10 cellular contexts compared by ENCODE assay signal in the genomic region with DNA sequence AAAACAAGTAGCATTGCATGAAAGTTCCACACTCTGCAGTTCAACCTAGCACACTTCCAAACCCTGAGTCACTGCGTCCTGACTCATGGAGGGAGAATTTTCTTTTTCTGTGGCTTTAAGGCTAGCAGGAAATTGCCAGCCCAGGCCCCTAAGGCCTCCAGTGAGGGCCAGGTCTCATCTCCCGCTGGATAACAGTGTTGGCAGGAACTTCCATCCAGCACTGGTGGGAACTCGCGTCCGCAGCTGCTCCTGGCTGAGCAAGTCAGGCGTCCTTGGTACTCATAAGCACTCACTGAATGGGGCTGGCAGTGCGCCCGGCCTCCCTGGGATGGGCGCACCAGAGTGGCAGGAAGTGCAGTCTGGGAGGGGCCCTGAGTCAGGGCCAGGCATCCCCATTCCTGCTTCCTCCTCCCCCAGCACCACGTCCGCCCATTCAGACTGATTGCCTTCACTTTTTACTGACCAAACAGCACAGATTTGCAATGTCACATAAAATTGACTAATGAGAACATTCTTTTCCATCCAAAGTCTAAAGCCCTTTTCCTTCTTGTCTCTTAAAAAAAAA. TPM values are rescaled to one million over a fixed set of nuclear protein-coding genes. Genes with fewer than 3 reads are reported as not detected.
A peak's percentile ranks its signal among the peaks of the same experiment; 100 is the strongest.
DNase-seq lines count a peak whose midpoint lies in the region; ATAC-seq, FAIRE-seq and TF ChIP-seq lines count a peak whose summit lies in the region.
"Had no signal": no experiment of that assay in that cellular context is flagged by ENCODE, and none has a peak within 500 bp of the region (broad histone marks: within the 10 kb centered on the region; RNA-seq: fewer than 3 reads in every experiment).

No MANE protein-coding gene starts in this region.

- peak overlapping the region; percentile 88 for H3K4me2 ChIP-seq in A549

- peaks cover 0 to 6% (median 0%) of the 10 kb centered on the region in 5 donors for H3K27me3 ChIP-seq in subcutaneous abdominal adipose tissue (ENCODE audit: control insufficient read depth in 5 of 5, insufficient read depth in 4 of 5, low read length in 5 of 5)

- H3K9me3 ChIP-seq in A549 (no peaks in the 10 kb centered on the region), subcutaneous abdominal adipose tissue (ENCODE audit: control insufficient read depth in 5 of 5, low read length in 5 of 5) (no peaks in the 10 kb centered on the region)

- peak; percentile 28; the same call in 1 of the 2 replicates for TF ChIP-seq POLR2A in A549 (IDR thresholded peaks at IDR 0.05; ENCODE audit: low read length)

- no peaks in the 10 kb centered on the region for H3K36me3 Mint-ChIP-seq in immature natural killer cell

- FAIRE-seq in A549 (lab: Jason Lieb, UNC): peak; percentile 18
- FAIRE-seq: GM18507 had no signal

- H3K27me3 Mint-ChIP-seq in immature natural killer cell (ENCODE audit: low read depth in 3 of 3): peaks cover 0 to 4% (median 2%) of the 10 kb centered on the region in 3 donors

- H3K4me1 ChIP-seq in A549 (peaks cover 82% of the 10 kb centered on the region), subcutaneous abdominal adipose tissue (ENCODE audit: control insufficient read depth in 5 of 5, insufficient read depth in 5 of 5, low read length in 5 of 5) (peaks cover 8 to 52% (median 15%) of the 10 kb centered on the region in 5 donors)

- WGBS in A549 (ENCODE audit: missing lambda C conversion rate): 2% methylated on average over 11 of the region's 11 CpGs

- H3K4me3 ChIP-seq in A549 (no peak overlapping the region), subcutaneous abdominal adipose tissue (ENCODE audit: low read depth in 1 of 5, low read length in 5 of 5) (peak overlapping the region in 3 of 5 donors; percentile 1 to 42 (median 32))

- TF ChIP-seq RAD21 in A549 (conservative IDR thresholded peaks at IDR 0.05 in 1 of 2, IDR thresholded peaks at IDR 0.05 in 1 of 2): peak; percentile 3 to 44; a peak in 3 of 5 replicates

- H3K27ac ChIP-seq in A549 (peak overlapping the region; percentile 98 to 100), caudate nucleus (ENCODE audit: low read depth, low read length) (peak overlapping the region; percentile 54), subcutaneous abdominal adipose tissue (ENCODE audit: low read depth, low read length) (peak overlapping the region; percentile 94)

- H3K9ac ChIP-seq in subcutaneous abdominal adipose tissue (ENCODE audit: low read length in 5 of 5): peak overlapping the region in 2 of 5 donors; percentile 33 to 49

- peaks cover 0 to 2% of the 10 kb centered on the region in 2 donors for H3K4me1 Mint-ChIP-seq in immature natural killer cell
- H3K4me1 Mint-ChIP-seq: central memory CD8-positive, alpha-beta T cell had no signal

- no peak overlapping the region for H3K27ac Mint-ChIP-seq in immature natural killer cell

- no peak for TF ChIP-seq CTCF in A549 (IDR thresholded peaks at IDR 0.05)

- H3K4me3 Mint-ChIP-seq in immature natural killer cell: no peak overlapping the region
- H3K4me3 Mint-ChIP-seq: central memory CD8-positive, alpha-beta T cell had no signal

- POLR2A ChIA-PET in A549 (lab: Yijun Ruan, JAX): no interaction called here

- H3K36me3 ChIP-seq in subcutaneous abdominal adipose tissue (ENCODE audit: control insufficient read depth in 5 of 5, insufficient read depth in 5 of 5, low read length in 5 of 5): no peaks in the 10 kb centered on the region

- ATAC-seq in A549: peak; percentile 79 to 82
- ATAC-seq in GM21447 (IDR thresholded peaks at IDR 0.05; ENCODE audit: unreplicated experiment): peak; percentile 67
- ATAC-seq in HG02759 (IDR thresholded peaks at IDR 0.05; ENCODE audit: unreplicated experiment): no peak

- CTCF ChIA-PET in A549 (lab: Yijun Ruan, JAX): interaction anchor here (1.9 to 2.2 kb wide), 2 partner anchors 14 to 15 kb away, joined by 7 to 14 read pairs; a partner anchor contains a TSS

- no peaks in the 10 kb centered on the region for H3K9me3 Mint-ChIP-seq in immature natural killer cell
- H3K9me3 Mint-ChIP-seq: central memory CD8-positive, alpha-beta T cell had no signal

- TF ChIP-seq EP300 in A549 (IDR thresholded peaks at IDR 0.05): peak; percentile 84 to 94; a peak in 4 of 5 replicates

- peak; percentile 68 to 99 for DNase-seq in A549 (ENCODE audit: low read depth in 1 of 2, low spot score in 1 of 2)
- DNase-seq in NCI-H774 (lab: John Stamatoyannopoulos, UW): peak; percentile 86
- DNase-seq in caudate nucleus (lab: John Stamatoyannopoulos, UW): peak in 32 of 61 donors; percentile 5 to 57 (median 29)
- peak; percentile 100 for DNase-seq in kidney tubule cell (ENCODE audit: low spot score)
- DNase-seq in immature natural killer cell: no peak

TF ChIP-seq in A549, 52 proteins besides CTCF, POLR2A, EP300 and RAD21 (continues in another document):
- TF ChIP-seq HOXB5 (CRISPR knock-in tag; IDR thresholded peaks at IDR 0.05) (peak; percentile 74), JUNB (IDR thresholded peaks at IDR 0.05) (peak; percentile 92), EHF (CRISPR knock-in tag; IDR thresholded peaks at IDR 0.05) (no peak), CHD2 (IDR thresholded peaks at IDR 0.05; ENCODE audit: low read length, partially characterized antibody) (no peak), CBX2 (IDR thresholded peaks at IDR 0.05; ENCODE audit: borderline replicate concordance, low read depth) (no peak), MAZ (IDR thresholded peaks at IDR 0.05; ENCODE audit: borderline replicate concordance, low read depth, low read length) (0 out of 2 replicates have a peak, but pooled peaks have one; percentile 24), POLR2AphosphoS2 (conservative IDR thresholded peaks at IDR 0.05; ENCODE audit: low read length) (no peak), ZSCAN20 (CRISPR knock-in tag; IDR thresholded peaks at IDR 0.05) (peak; percentile 28; the same call in 1 of the 2 replicates), ZFP36 (IDR thresholded peaks at IDR 0.05; ENCODE audit: borderline replicate concordance, partially characterized antibody) (no peak), JUN (IDR thresholded peaks at IDR 0.05) (peak; percentile 93 to 94), FOXS1 (CRISPR knock-in tag; IDR thresholded peaks at IDR 0.05) (no peak), RFX5 (IDR thresholded peaks at IDR 0.05) (no peak), ESRRA (IDR thresholded peaks at IDR 0.05; ENCODE audit: borderline replicate concordance, low read length) (no peak), KDM5A (IDR thresholded peaks at IDR 0.05) (no peak), RCOR1 (IDR thresholded peaks at IDR 0.05; ENCODE audit: low read depth, low read length) (no peak), EHMT2 (IDR thresholded peaks at IDR 0.05; ENCODE audit: low read depth) (no peak), ZNF302 (CRISPR knock-in tag; IDR thresholded peaks at IDR 0.05) (no peak), HOXA7 (CRISPR knock-in tag; IDR thresholded peaks at IDR 0.05) (no peak), TP53 (CRISPR knock-in tag; IDR thresholded peaks at IDR 0.05) (no peak)
- TF ChIP-seq, protein P1, sequence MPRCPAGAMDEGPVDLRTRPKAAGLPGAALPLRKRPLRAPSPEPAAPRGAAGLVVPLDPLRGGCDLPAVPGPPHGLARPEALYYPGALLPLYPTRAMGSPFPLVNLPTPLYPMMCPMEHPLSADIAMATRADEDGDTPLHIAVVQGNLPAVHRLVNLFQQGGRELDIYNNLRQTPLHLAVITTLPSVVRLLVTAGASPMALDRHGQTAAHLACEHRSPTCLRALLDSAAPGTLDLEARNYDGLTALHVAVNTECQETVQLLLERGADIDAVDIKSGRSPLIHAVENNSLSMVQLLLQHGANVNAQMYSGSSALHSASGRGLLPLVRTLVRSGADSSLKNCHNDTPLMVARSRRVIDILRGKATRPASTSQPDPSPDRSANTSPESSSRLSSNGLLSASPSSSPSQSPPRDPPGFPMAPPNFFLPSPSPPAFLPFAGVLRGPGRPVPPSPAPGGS (IDR thresholded peaks at IDR 0.05): peak; percentile 54; the same call in 1 of the 3 replicates
- TF ChIP-seq, protein P2, sequence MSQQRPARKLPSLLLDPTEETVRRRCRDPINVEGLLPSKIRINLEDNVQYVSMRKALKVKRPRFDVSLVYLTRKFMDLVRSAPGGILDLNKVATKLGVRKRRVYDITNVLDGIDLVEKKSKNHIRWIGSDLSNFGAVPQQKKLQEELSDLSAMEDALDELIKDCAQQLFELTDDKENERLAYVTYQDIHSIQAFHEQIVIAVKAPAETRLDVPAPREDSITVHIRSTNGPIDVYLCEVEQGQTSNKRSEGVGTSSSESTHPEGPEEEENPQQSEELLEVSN (IDR thresholded peaks at IDR 0.05; ENCODE audit: borderline replicate concordance, low read depth): peak; percentile 58; the same call in 1 of the 2 replicates
- TF ChIP-seq, protein P3, sequence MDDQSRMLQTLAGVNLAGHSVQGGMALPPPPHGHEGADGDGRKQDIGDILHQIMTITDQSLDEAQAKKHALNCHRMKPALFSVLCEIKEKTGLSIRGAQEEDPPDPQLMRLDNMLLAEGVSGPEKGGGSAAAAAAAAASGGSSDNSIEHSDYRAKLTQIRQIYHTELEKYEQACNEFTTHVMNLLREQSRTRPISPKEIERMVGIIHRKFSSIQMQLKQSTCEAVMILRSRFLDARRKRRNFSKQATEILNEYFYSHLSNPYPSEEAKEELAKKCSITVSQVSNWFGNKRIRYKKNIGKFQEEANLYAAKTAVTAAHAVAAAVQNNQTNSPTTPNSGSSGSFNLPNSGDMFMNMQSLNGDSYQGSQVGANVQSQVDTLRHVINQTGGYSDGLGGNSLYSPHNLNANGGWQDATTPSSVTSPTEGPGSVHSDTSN (IDR thresholded peaks at IDR 0.05): peak; percentile 86
- TF ChIP-seq, protein P4, sequence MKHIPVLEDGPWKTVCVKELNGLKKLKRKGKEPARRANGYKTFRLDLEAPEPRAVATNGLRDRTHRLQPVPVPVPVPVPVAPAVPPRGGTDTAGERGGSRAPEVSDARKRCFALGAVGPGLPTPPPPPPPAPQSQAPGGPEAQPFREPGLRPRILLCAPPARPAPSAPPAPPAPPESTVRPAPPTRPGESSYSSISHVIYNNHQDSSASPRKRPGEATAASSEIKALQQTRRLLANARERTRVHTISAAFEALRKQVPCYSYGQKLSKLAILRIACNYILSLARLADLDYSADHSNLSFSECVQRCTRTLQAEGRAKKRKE (CRISPR knock-in tag; IDR thresholded peaks at IDR 0.05; ENCODE audit: low read depth): no peak; the same call in 1 of the 2 replicates
- TF ChIP-seq, protein P5, sequence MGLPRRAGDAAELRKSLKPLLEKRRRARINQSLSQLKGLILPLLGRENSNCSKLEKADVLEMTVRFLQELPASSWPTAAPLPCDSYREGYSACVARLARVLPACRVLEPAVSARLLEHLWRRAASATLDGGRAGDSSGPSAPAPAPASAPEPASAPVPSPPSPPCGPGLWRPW (IDR thresholded peaks at IDR 0.05): no peak

RNA-seq across cellular contexts. Expression of a gene that starts 14.3 kb away (rescaled TPM):
- 77.8 and 104 TPM in 2 replicates for polyA plus RNA-seq in A549 (2011; rRNA removed)
- polyA plus RNA-seq in A549 (2012; cell fraction: cytosol; rRNA removed): 102 and 121 TPM in 2 replicates
- 43.3 and 60.5 TPM in 2 replicates for polyA plus RNA-seq in A549 (2012; cell fraction: nucleus; rRNA removed)
- polyA plus RNA-seq in A549 (2017; fragmentation: RNase III; extraction: RNeasy Plus Mini Kit Qiagen cat#74134 plus additional on column Dnase treatment): 115 to 123 TPM (median 123 TPM) in 3 replicates
- polyA minus RNA-seq in A549 (2011; rRNA and poly(A)+ RNA removed): 61.2 and 72.1 TPM in 2 replicates
- polyA plus RNA-seq in immature natural killer cell: not detected

Comparison
In these comparisons a context has a peak if more than half of its experiments do, and no peak if none do; other contexts are left out.
1. DNase-seq: peak in A549 (2 of 2), NCI-H774 (single experiment), caudate nucleus (32 of 61) and kidney tubule cell (single experiment); none in immature natural killer cell (0 of 3).
2. RNA of a gene that starts 14.3 kb away (polyA plus RNA-seq): 43.3 to 123 TPM in A549; not detected in immature natural killer cell; every median in the first group is over 10 times any median in the second.
3. Peak in every context shown above with its lines, with median percentiles within 50 percentile points of each other: H3K27ac ChIP-seq.